Comparison of ENCODE assay signal across 30 cellular contexts in genomic region chr16:75697571-75697970, GRCh38. TPM values are rescaled to one million over a fixed set of nuclear protein-coding genes. Genes with fewer than 3 reads are reported as not detected.
"Had no signal": no experiment of that assay in that cellular context is flagged by ENCODE, and none has a peak within 500 bp of the region (broad histone marks: within the 10 kb centered on the region; RNA-seq: fewer than 3 reads in every experiment).

No MANE protein-coding gene starts in this region.

- H3K4me3 ChIP-seq: coronary artery, dorsolateral prefrontal cortex, esophagus squamous epithelium, gastrocnemius medialis, heart right ventricle, left lung, lower lobe of right lung, mucosa of descending colon had no signal

- H3K36me3 ChIP-seq: esophagus squamous epithelium, gastrocnemius medialis, heart right ventricle, left lung, lower lobe of right lung had no signal

- H3K27ac Mint-ChIP-seq: effector memory CD8-positive, alpha-beta T cell; endodermal cell; mesothelial cell of epicardium; naive B cell had no signal

- H3K9me3 Mint-ChIP-seq: effector memory CD8-positive, alpha-beta T cell had no signal

- H3K4me1 ChIP-seq: esophagus squamous epithelium, gastrocnemius medialis, heart right ventricle, left lung, lower lobe of right lung had no signal

- H3K36me3 Mint-ChIP-seq: mesothelial cell of epicardium, naive B cell had no signal

- DNase-seq: dermis blood vessel endothelial cell; effector CD8-positive, alpha-beta T cell; effector memory CD8-positive, alpha-beta T cell; endodermal cell; erythroblast; esophagus squamous epithelium; foreskin melanocyte; gastrocnemius medialis; glutamatergic neuron; heart right ventricle; hippocampal formation; left cardiac atrium; left lung; left ventricle myocardium superior; lower lobe of right lung; mesenchymal stem cell; mucosa of descending colon; naive B cell had no signal

- H3K4me3 Mint-ChIP-seq: effector memory CD8-positive, alpha-beta T cell; endodermal cell; mesothelial cell of epicardium; naive B cell had no signal

- H3K27me3 Mint-ChIP-seq: naive B cell had no signal

- H3K27ac ChIP-seq: coronary artery, dorsolateral prefrontal cortex, epithelial cell of prostate, esophagus squamous epithelium, gastrocnemius medialis, heart right ventricle, left lung, lower lobe of right lung had no signal

- H3K9me3 ChIP-seq: esophagus squamous epithelium, gastrocnemius medialis, heart right ventricle, left lung, lower lobe of right lung, mucosa of descending colon had no signal

- H3K27me3 ChIP-seq: dorsolateral prefrontal cortex, esophagus squamous epithelium, gastrocnemius medialis, heart right ventricle, left lung had no signal

- H3K4me1 Mint-ChIP-seq: mesothelial cell of epicardium, naive B cell had no signal

RNA-seq across cellular contexts. Expression of gene DUXB, which starts 3.7 kb away (rescaled TPM):
- total RNA-seq: dermis blood vessel endothelial cell, dorsolateral prefrontal cortex, endodermal cell, esophagus mucosa, esophagus squamous epithelium, gastrocnemius medialis, glomerular endothelial cell, heart right ventricle, kidney epithelial cell, left cardiac atrium, left lung, left ventricle myocardium superior, lower leg skin, lower lobe of right lung, lung microvascular endothelial cell, mesenteric fat pad, mesothelial cell of epicardium, mucosa of descending colon, myocyte had no signal
- polyA plus RNA-seq: heart right ventricle, keratinocyte had no signal

RNA-seq across cellular contexts. Expression of gene CPHXL2, which starts 20.8 kb away (rescaled TPM):
- total RNA-seq: dermis blood vessel endothelial cell, dorsolateral prefrontal cortex, endodermal cell, esophagus mucosa, esophagus squamous epithelium, gastrocnemius medialis, glomerular endothelial cell, heart right ventricle, kidney epithelial cell, left cardiac atrium, left lung, left ventricle myocardium superior, lower leg skin, lower lobe of right lung, lung microvascular endothelial cell, mesenteric fat pad, mesothelial cell of epicardium, mucosa of descending colon, myocyte had no signal
- polyA plus RNA-seq: heart right ventricle, keratinocyte had no signal

RNA-seq across cellular contexts. Expression of gene CPHXL, which starts 28.7 kb away (rescaled TPM):
- total RNA-seq: dermis blood vessel endothelial cell, dorsolateral prefrontal cortex, endodermal cell, esophagus mucosa, esophagus squamous epithelium, gastrocnemius medialis, glomerular endothelial cell, heart right ventricle, kidney epithelial cell, left cardiac atrium, left lung, left ventricle myocardium superior, lower leg skin, lower lobe of right lung, lung microvascular endothelial cell, mesenteric fat pad, mesothelial cell of epicardium, mucosa of descending colon, myocyte had no signal
- polyA plus RNA-seq: heart right ventricle, keratinocyte had no signal
